ENCODE assay signal across 8 cellular contexts in the genomic region with DNA sequence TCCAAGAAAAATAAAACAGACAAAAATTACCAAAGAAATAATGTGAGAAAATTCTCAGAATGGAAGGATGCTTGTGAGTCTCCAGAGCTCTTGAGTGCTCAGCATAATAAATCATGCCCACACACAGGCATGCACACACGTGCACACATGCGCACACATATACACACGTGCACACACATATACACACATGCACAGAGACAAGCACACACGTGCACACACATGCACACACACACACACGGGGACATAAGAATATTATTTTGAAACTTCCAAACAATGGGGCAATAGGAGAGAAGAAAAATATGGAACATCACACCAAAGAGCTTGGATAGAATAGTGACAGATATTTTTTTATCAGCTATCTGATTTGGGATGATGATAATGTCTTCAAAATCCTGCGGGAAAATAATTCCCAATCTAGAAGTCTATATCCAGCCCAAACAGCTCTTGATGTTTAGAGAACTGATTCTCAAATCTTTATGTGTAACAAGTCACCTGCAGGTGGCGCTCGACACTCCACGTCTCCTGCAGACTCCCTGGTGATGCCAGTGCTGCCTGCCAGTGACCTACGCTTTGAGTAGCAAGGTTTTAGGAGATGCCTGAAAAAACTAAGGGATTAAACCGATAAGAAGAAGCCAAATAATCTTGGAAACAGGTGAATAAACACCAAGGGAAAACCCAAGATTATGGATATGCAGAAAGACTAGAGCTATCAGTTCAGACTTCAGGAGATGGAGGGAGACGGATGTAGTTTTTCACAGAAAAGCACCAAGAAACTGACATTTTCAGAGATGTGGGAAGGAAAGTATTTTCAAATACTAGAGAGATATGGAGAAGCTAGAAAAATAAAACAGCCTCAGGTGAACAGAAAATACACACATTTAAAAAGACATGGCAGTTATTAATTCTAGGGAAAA.
DNase-seq lines count a peak whose midpoint lies in the region; ATAC-seq and TF ChIP-seq lines count a peak whose summit lies in the region.

No MANE protein-coding gene starts in this region.

- H3K27ac ChIP-seq in CD4-positive, alpha-beta T cell (ENCODE audit: low read depth, low read length): no peak overlapping the region
- no peak overlapping the region for H3K27ac ChIP-seq in heart right ventricle

- WGBS in heart right ventricle, 2 donors: 30 to 36% methylated on average over 12 of the region's 12 CpGs

- TF ChIP-seq CTCF in CD4-positive, alpha-beta T cell (IDR thresholded peaks at IDR 0.05): peak; percentile 56
- TF ChIP-seq CTCF in heart right ventricle (IDR thresholded peaks at IDR 0.05) (peak; percentile 35 to 78 (median 65)), retinal pigment epithelial cell (conservative IDR thresholded peaks at IDR 0.05; ENCODE audit: low read depth, low read length) (peak; percentile 78)

- H3K4me3 ChIP-seq in Jurkat, Clone E6-1 (ENCODE audit: low read length): no peak overlapping the region
- H3K4me3 ChIP-seq in heart right ventricle: no peak overlapping the region
- no peak overlapping the region for H3K4me3 ChIP-seq in retinal pigment epithelial cell (ENCODE audit: low read length)

- POLR2A ChIA-PET in CD4-positive, alpha-beta T cell (lab: Charles Lee): no interaction called here

- intact Hi-C loops in CD4-positive, alpha-beta T cell (cut with DNase I, micrococcal nuclease): loop anchor here in 1 of 2 experiments (10.0 kb wide), 2 partner anchors 991 to 1111 kb away; no protein-coding TSS in a partner anchor
- intact Hi-C loops in heart right ventricle (cut with DNase I): loop anchor here in 2 of 10 donors (10.0 kb wide), 1 partner anchor 181 kb away; no protein-coding TSS in a partner anchor

- no peaks in the 10 kb centered on the region for H3K4me1 Mint-ChIP-seq in CD4-positive, alpha-beta T cell (ENCODE audit: low read depth)
- no peaks in the 10 kb centered on the region for H3K4me1 Mint-ChIP-seq in stimulated activated memory B cell treated with anti-CD40 and anti-IgM and Interleukin-4, amounts not matched to agents 10 μg/mL and 1 μg/mL and 100 μg/mL, for 72 hours

- H3K4me3 Mint-ChIP-seq in CD4-positive, alpha-beta T cell: no peak overlapping the region
- no peak overlapping the region for H3K4me3 Mint-ChIP-seq in stimulated activated memory B cell treated with anti-CD40 and anti-IgM and Interleukin-4, amounts not matched to agents 10 μg/mL and 1 μg/mL and 100 μg/mL, for 72 hours

- ATAC-seq in CD4-positive, alpha-beta T cell (ENCODE audit: poor library complexity): no peak
- peak; percentile 71 for ATAC-seq in GM19455 (IDR thresholded peaks at IDR 0.05; ENCODE audit: unreplicated experiment)
- no peak for ATAC-seq in heart right ventricle
- ATAC-seq in stimulated activated memory B cell treated with anti-CD40 and anti-IgM and Interleukin-4, amounts not matched to agents 10 μg/mL and 1 μg/mL and 100 μg/mL, for 72 hours: no peak

- CTCF ChIA-PET in CD4-positive, alpha-beta T cell (lab: Charles Lee): interaction anchor here (0.9 to 1.3 kb wide), 2 partner anchors 11 to 13 kb away, joined by 4 read pairs; no protein-coding TSS in a partner anchor

- no peaks in the 10 kb centered on the region for H3K4me1 ChIP-seq in heart right ventricle

- peaks cover 12% of the 10 kb centered on the region for H3K27me3 Mint-ChIP-seq in CD4-positive, alpha-beta T cell
- no peaks in the 10 kb centered on the region for H3K27me3 Mint-ChIP-seq in stimulated activated memory B cell treated with anti-CD40 and anti-IgM and Interleukin-4, amounts not matched to agents 10 μg/mL and 1 μg/mL and 100 μg/mL, for 72 hours

- H3K9me3 Mint-ChIP-seq in CD4-positive, alpha-beta T cell: no peaks in the 10 kb centered on the region
- H3K9me3 Mint-ChIP-seq in stimulated activated memory B cell treated with anti-CD40 and anti-IgM and Interleukin-4, amounts not matched to agents 10 μg/mL and 1 μg/mL and 100 μg/mL, for 72 hours: no peaks in the 10 kb centered on the region

- H3K9me3 ChIP-seq in CD4-positive, alpha-beta T cell (ENCODE audit: control insufficient read depth, low read length): no peaks in the 10 kb centered on the region
- no peaks in the 10 kb centered on the region for H3K9me3 ChIP-seq in heart right ventricle

- peak; percentile 22 to 57 (median 31) for DNase-seq in CD4-positive, alpha-beta T cell
- peak; percentile 46 for DNase-seq in Jurkat, Clone E6-1 (ENCODE audit: low read depth, low spot score)
- DNase-seq in RPMI8226 (peak; percentile 68), heart right ventricle (peak; percentile 55 to 63), retinal pigment epithelial cell (ENCODE audit: low read depth) (peak; percentile 58)
- peak; percentile 56 for DNase-seq in activated naive CD4-positive, alpha-beta T cell treated with Interleukin-2 at 50 U/mL for 16 hours

- H3K27me3 ChIP-seq in CD4-positive, alpha-beta T cell (ENCODE audit: control insufficient read depth, insufficient read depth, low read length): no peaks in the 10 kb centered on the region
- peaks cover 0 to 5% (median 0%) of the 10 kb centered on the region in 7 donors for H3K27me3 ChIP-seq in heart right ventricle

- H3K27ac Mint-ChIP-seq in CD4-positive, alpha-beta T cell: no peak overlapping the region
- no peak overlapping the region for H3K27ac Mint-ChIP-seq in stimulated activated memory B cell treated with anti-CD40 and anti-IgM and Interleukin-4, amounts not matched to agents 10 μg/mL and 1 μg/mL and 100 μg/mL, for 72 hours

- H3K36me3 ChIP-seq in heart right ventricle: no peaks in the 10 kb centered on the region

- H3K36me3 Mint-ChIP-seq in CD4-positive, alpha-beta T cell (ENCODE audit: low read depth): no peaks in the 10 kb centered on the region
- no peaks in the 10 kb centered on the region for H3K36me3 Mint-ChIP-seq in stimulated activated memory B cell treated with anti-CD40 and anti-IgM and Interleukin-4, amounts not matched to agents 10 μg/mL and 1 μg/mL and 100 μg/mL, for 72 hours
